ENCODE assay signal across 21 cellular contexts in the genomic region with DNA sequence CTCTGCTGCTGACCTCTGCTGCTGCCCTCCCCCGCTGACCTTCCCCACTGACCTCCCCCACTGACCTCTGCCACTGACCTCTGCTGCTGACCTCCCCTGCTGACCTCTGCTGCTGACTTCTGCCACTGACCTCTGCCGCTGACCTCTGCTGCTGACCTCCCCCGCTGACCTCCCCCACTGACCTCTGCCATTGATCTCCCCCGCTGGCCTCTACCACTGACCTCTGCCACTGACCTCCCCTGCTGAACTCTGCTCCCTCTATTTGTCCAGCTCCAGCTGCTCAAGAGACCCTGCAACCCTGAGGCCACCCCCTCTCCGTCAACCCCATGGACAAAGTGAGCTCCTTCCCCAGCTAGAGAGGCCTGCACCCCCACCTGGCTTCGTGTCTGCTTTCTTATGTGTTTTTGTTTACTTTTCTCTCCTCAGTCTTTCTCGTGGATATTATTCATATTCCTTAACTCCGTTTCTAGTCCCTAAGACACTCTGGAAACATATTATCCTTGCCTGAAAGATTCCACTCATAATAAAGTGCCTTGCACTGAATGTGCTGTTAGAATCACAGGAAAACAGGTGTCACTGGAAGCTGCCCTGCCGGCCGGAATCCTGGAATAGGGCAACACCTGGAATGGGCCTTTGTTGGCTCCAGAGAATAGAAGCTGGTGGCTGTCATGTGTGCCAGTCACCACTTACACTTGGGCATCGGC.
DNase-seq lines count a peak whose midpoint lies in the region; FAIRE-seq and TF ChIP-seq lines count a peak whose summit lies in the region.
"Had no signal": no experiment of that assay in that cellular context is flagged by ENCODE, and none has a peak within 500 bp of the region (broad histone marks: within the 10 kb centered on the region; RNA-seq: fewer than 3 reads in every experiment).

No MANE protein-coding gene starts in this region.

- H3K9me3 Mint-ChIP-seq in endodermal cell (peaks cover 3% of the 10 kb centered on the region), neural crest cell (peaks cover 4% of the 10 kb centered on the region)
- H3K9me3 Mint-ChIP-seq: activated CD4-positive, alpha-beta T cell treated with anti-CD3 and anti-CD28 coated beads, Interleukin-2, amount 10 ng/mL, durations not matched to agents 24 days and 14 days; activated T-helper 17 cell treated with anti-CD3 and anti-CD28 coated beads, Interleukin-2, amount 50 U/mL, for 72 hours had no signal

- no peak overlapping the region for H3K9ac ChIP-seq in BLaER1
- no peak overlapping the region for H3K9ac ChIP-seq in endodermal cell (ENCODE audit: extremely low read depth, low read length, poor library complexity, severe bottlenecking)

- WGBS in endodermal cell (ENCODE audit: insufficient coverage in 1 of 2, insufficient read length in 1 of 2), 2 experiments: 94 to 95% methylated on average over 8 to 11 of the region's 11 CpGs

- H3K4me1 Mint-ChIP-seq in endodermal cell (peaks cover 10% of the 10 kb centered on the region), neural crest cell (peaks cover 14% of the 10 kb centered on the region)
- H3K4me1 Mint-ChIP-seq: activated CD4-positive, alpha-beta T cell treated with anti-CD3 and anti-CD28 coated beads, Interleukin-2, amount 10 ng/mL, durations not matched to agents 24 days and 14 days; activated naive CD8-positive, alpha-beta T cell treated with anti-CD3 and anti-CD28 coated beads for 36 hours; activated T-helper 17 cell treated with anti-CD3 and anti-CD28 coated beads, Interleukin-2, amount 50 U/mL, for 72 hours; CD4-positive, CD25-positive, alpha-beta regulatory T cell; T-helper 17 cell had no signal

- no peaks in the 10 kb centered on the region for H3K36me3 ChIP-seq in BLaER1
- H3K36me3 ChIP-seq in H7 (replicated peaks; ENCODE audit: control insufficient read depth, insufficient read depth, low read length): no peaks in the 10 kb centered on the region
- no peaks in the 10 kb centered on the region for H3K36me3 ChIP-seq in endodermal cell (ENCODE audit: control insufficient read depth, insufficient read depth, low read length)
- H3K36me3 ChIP-seq: MG63 had no signal

- H3K4me3 ChIP-seq in BLaER1 (no peak overlapping the region), H7 (ENCODE audit: insufficient read depth, low read depth, low read length) (no peak overlapping the region), endodermal cell (ENCODE audit: low read length) (no peak overlapping the region)
- H3K4me3 ChIP-seq: MG63, PC-9 had no signal

- no peaks in the 10 kb centered on the region for H3K27me3 Mint-ChIP-seq in endodermal cell (ENCODE audit: insufficient read depth)
- peaks cover 74% of the 10 kb centered on the region for H3K27me3 Mint-ChIP-seq in neural crest cell (ENCODE audit: low read depth)
- H3K27me3 Mint-ChIP-seq: CD4-positive, CD25-positive, alpha-beta regulatory T cell had no signal

- no peaks in the 10 kb centered on the region for H3K27me3 ChIP-seq in BLaER1
- no peaks in the 10 kb centered on the region for H3K27me3 ChIP-seq in H7 (ENCODE audit: control insufficient read depth, insufficient read depth, low read length)
- H3K27me3 ChIP-seq in endodermal cell (ENCODE audit: control insufficient read depth, insufficient read depth, low read length, poor library complexity, severe bottlenecking): no peaks in the 10 kb centered on the region
- H3K27me3 ChIP-seq: MG63 had no signal

- peak overlapping the region; percentile 94 for H3K4me2 ChIP-seq in BLaER1
- H3K4me2 ChIP-seq: PC-9 had no signal

- no peaks in the 10 kb centered on the region for H4K20me1 ChIP-seq in BLaER1

- H3K36me3 Mint-ChIP-seq in endodermal cell (ENCODE audit: low read depth) (no peaks in the 10 kb centered on the region), neural crest cell (ENCODE audit: low read depth) (peaks cover 3% of the 10 kb centered on the region)
- H3K36me3 Mint-ChIP-seq: activated naive CD8-positive, alpha-beta T cell treated with anti-CD3 and anti-CD28 coated beads for 36 hours; CD4-positive, CD25-positive, alpha-beta regulatory T cell; naive thymus-derived CD8-positive, alpha-beta T cell; stimulated activated memory B cell treated with anti-CD40 and anti-IgM and Interleukin-4, amounts not matched to agents 10 μg/mL and 1 μg/mL and 100 μg/mL, for 72 hours had no signal

- in situ Hi-C loops in GM13976 (cut with MboI; ENCODE audit: low sequenced_read_pairs, unreplicated experiment): no loop called here

- DNase-seq in H7 (peak; percentile 34), endodermal cell (peak; percentile 20), neural crest cell (ENCODE audit: low read depth, low spot score) (no peak), GM13976 (ENCODE audit: low spot score) (no peak), NCI-H2171 (lab: John Stamatoyannopoulos, UW) (no peak), SKM-1 treated with dmso at 0.1 percent for 144 hours (lab: John Stamatoyannopoulos, UW; ENCODE audit: unreplicated experiment) (no peak), urothelium cell line (ENCODE audit: low spot score) (no peak)
- DNase-seq: activated CD4-positive, alpha-beta T cell treated with anti-CD3 and anti-CD28 coated beads, Interleukin-2, amount 10 ng/mL, durations not matched to agents 24 days and 14 days; activated naive CD8-positive, alpha-beta T cell treated with anti-CD3 and anti-CD28 coated beads for 36 hours; kidney glomerular epithelial cell; mesendoderm; MG63; naive thymus-derived CD8-positive, alpha-beta T cell; NCI-H1436 treated with DMSO at 0.1 percent for 48 hours; PC-9; stimulated activated CD4-positive, alpha-beta T cell treated with anti-CD3 and anti-CD28 coated beads, Interleukin-2, amount 100 ng/mL, for 24 hours; T-helper 17 cell had no signal

- peaks cover 14% of the 10 kb centered on the region for H3K9me3 ChIP-seq in BLaER1
- H3K9me3 ChIP-seq in endodermal cell (ENCODE audit: control insufficient read depth, low read length): no peaks in the 10 kb centered on the region
- H3K9me3 ChIP-seq: MG63 had no signal

- H3K27ac ChIP-seq in BLaER1 (no peak overlapping the region), endodermal cell (ENCODE audit: low read depth, low read length) (no peak overlapping the region)
- H3K27ac ChIP-seq: PC-9 had no signal

- H3K4me1 ChIP-seq in BLaER1 (peaks cover 84% of the 10 kb centered on the region), endodermal cell (ENCODE audit: control insufficient read depth, insufficient read depth, low read length) (peaks cover 5% of the 10 kb centered on the region)

- H3K4me3 Mint-ChIP-seq in endodermal cell (no peak overlapping the region), neural crest cell (peak overlapping the region; percentile 10)
- H3K4me3 Mint-ChIP-seq: activated CD4-positive, alpha-beta T cell treated with anti-CD3 and anti-CD28 coated beads, Interleukin-2, amount 10 ng/mL, durations not matched to agents 24 days and 14 days; activated naive CD8-positive, alpha-beta T cell treated with anti-CD3 and anti-CD28 coated beads for 36 hours; activated T-helper 17 cell treated with anti-CD3 and anti-CD28 coated beads, Interleukin-2, amount 50 U/mL, for 72 hours; CD4-positive, CD25-positive, alpha-beta regulatory T cell; naive thymus-derived CD8-positive, alpha-beta T cell; stimulated activated memory B cell treated with anti-CD40 and anti-IgM and Interleukin-4, amounts not matched to agents 10 μg/mL and 1 μg/mL and 100 μg/mL, for 72 hours; T-helper 17 cell had no signal

- TF ChIP-seq CTCF in endodermal cell (conservative IDR thresholded peaks at IDR 0.05) (no peak), neural crest cell (conservative IDR thresholded peaks at IDR 0.05) (no peak), GM13976 (IDR thresholded peaks at IDR 0.05; ENCODE audit: borderline replicate concordance, control extremely low read depth, extremely low read depth, insufficient read depth, missing control alignments) (no peak)

- H3K27ac Mint-ChIP-seq in endodermal cell (no peak overlapping the region), neural crest cell (ENCODE audit: unreplicated experiment) (no peak overlapping the region)
- H3K27ac Mint-ChIP-seq: activated CD4-positive, alpha-beta T cell treated with anti-CD3 and anti-CD28 coated beads, Interleukin-2, amount 10 ng/mL, durations not matched to agents 24 days and 14 days; activated naive CD8-positive, alpha-beta T cell treated with anti-CD3 and anti-CD28 coated beads for 36 hours; activated T-helper 17 cell treated with anti-CD3 and anti-CD28 coated beads, Interleukin-2, amount 50 U/mL, for 72 hours; CD4-positive, CD25-positive, alpha-beta regulatory T cell; naive thymus-derived CD8-positive, alpha-beta T cell; stimulated activated memory B cell treated with anti-CD40 and anti-IgM and Interleukin-4, amounts not matched to agents 10 μg/mL and 1 μg/mL and 100 μg/mL, for 72 hours; T-helper 17 cell had no signal

- no peak for FAIRE-seq in urothelium cell line (lab: Jason Lieb, UNC)

Comparison
In these comparisons a context has a peak if more than half of its experiments do, and no peak if none do; other contexts are left out.
1. DNase-seq: peak in H7 (single experiment) and endodermal cell (single experiment); none in neural crest cell (single experiment), GM13976 (single experiment), NCI-H2171 (single experiment), SKM-1 treated with dmso at 0.1 percent for 144 hours (single experiment) and urothelium cell line (single experiment).